ENCODE assay signal across 11 cellular contexts in genomic region chr7:13988011-13988410, GRCh38. TPM values are rescaled to one million over a fixed set of nuclear protein-coding genes. Genes with fewer than 3 reads are reported as not detected.
DNase-seq lines count a peak whose midpoint lies in the region; ATAC-seq and TF ChIP-seq lines count a peak whose summit lies in the region.
"Had no signal": no experiment of that assay in that cellular context is flagged by ENCODE, and none has a peak within 500 bp of the region (broad histone marks: within the 10 kb centered on the region; RNA-seq: fewer than 3 reads in every experiment).

No MANE protein-coding gene starts in this region.

- H3K9me3 Mint-ChIP-seq in MCF 10A (ENCODE audit: unreplicated experiment) = no peaks in the 10 kb centered on the region
- H3K9me3 Mint-ChIP-seq: activated B cell treated with CpG ODN at 0.5 μM for 24 hours had no signal

- BruUV-seq in MCF 10A (replicated peaks; lab: Mats Ljungman, UMichigan) = TSS peak; percentile 18

- H3K27ac ChIP-seq in heart right ventricle (peak overlapping the region in 7 of 10 donors; percentile 92 to 98 (median 94)), iPS-20b (ENCODE audit: low read length) (peak overlapping the region; percentile 77), testis (peak overlapping the region in 1 of 2 donors; percentile 90)

- H3K4me1 ChIP-seq in heart right ventricle (peaks cover 0 to 43% (median 25%) of the 10 kb centered on the region in 9 donors), iPS-20b (ENCODE audit: insufficient read depth, low read length) (peaks cover 45% of the 10 kb centered on the region), testis (peaks cover 7% of the 10 kb centered on the region)

- no peak overlapping the region for H3K4me3 Mint-ChIP-seq in MCF 10A (ENCODE audit: unreplicated experiment)
- H3K4me3 Mint-ChIP-seq: activated B cell treated with CpG ODN at 0.5 μM for 24 hours had no signal

- CTCF ChIA-PET in MCF 10A (lab: Yijun Ruan, JAX) = interaction anchor here (1.1 to 3.5 kb wide), 4 partner anchors 8 to 469 kb away, joined by 3 to 29 read pairs (median 4); no protein-coding TSS in a partner anchor

- H3K27ac Mint-ChIP-seq in MCF 10A (ENCODE audit: low read depth, unreplicated experiment) = no peak overlapping the region
- H3K27ac Mint-ChIP-seq: activated B cell treated with CpG ODN at 0.5 μM for 24 hours had no signal

- no peak for DNase-seq in heart right ventricle
- DNase-seq in cardiac septum (ENCODE audit: low spot score) = no peak
- peak; percentile 19 for DNase-seq in MCF 10A (ENCODE audit: unreplicated experiment)
- no peak for DNase-seq in T-helper 2 cell
- no peak for DNase-seq in activated T-cell treated with anti-CD3 and anti-CD28 coated beads, Interleukin-2, amount 50 U/mL, for 48 hours
- no peak for DNase-seq in testis
- DNase-seq in activated CD4-positive, alpha-beta T cell treated with anti-CD3 and anti-CD28 coated beads, Interleukin-2, amount 50 U/mL, for 48 hours = no peak
- DNase-seq: activated B cell treated with CpG ODN at 0.5 μM for 24 hours; amniotic stem cell; stimulated activated CD4-positive, alpha-beta T cell treated with anti-CD3 and anti-CD28 coated beads, Interleukin-1b, Interleukin-23, amount 100 ng/mL, for 48 hours had no signal

- H3K36me3 Mint-ChIP-seq in MCF 10A (ENCODE audit: insufficient read depth, unreplicated experiment) = no peaks in the 10 kb centered on the region

- intact Hi-C loops in heart right ventricle (cut with DNase I) (loop anchor here in 3 of 10 donors (2.0 to 10.0 kb wide), 3 partner anchors 207 to 471 kb away; no protein-coding TSS in a partner anchor), cardiac septum (cut with DNase I) (no loop called here), MCF 10A (cut with micrococcal nuclease) (loop anchor here (2.0 to 5.0 kb wide), 4 partner anchors 137 to 706 kb away; no protein-coding TSS in a partner anchor), testis (cut with DNase I; ENCODE audit: low total_unique reads) (no loop called here)

- H3K9me3 ChIP-seq in heart right ventricle (no peaks in the 10 kb centered on the region), iPS-20b (ENCODE audit: insufficient read depth, low read depth, low read length) (no peaks in the 10 kb centered on the region), testis (no peaks in the 10 kb centered on the region)

- TF ChIP-seq POLR2A in testis (IDR thresholded peaks at IDR 0.05) = no peak

- peak overlapping the region; percentile 91; the same call in 1 of the 2 replicates for H3K9ac ChIP-seq in iPS-20b (ENCODE audit: low read depth, low read length)

- H3K27me3 Mint-ChIP-seq in MCF 10A (ENCODE audit: insufficient read depth, unreplicated experiment) = no peaks in the 10 kb centered on the region

- no peaks in the 10 kb centered on the region for H3K4me1 Mint-ChIP-seq in MCF 10A (ENCODE audit: insufficient read depth, unreplicated experiment)
- H3K4me1 Mint-ChIP-seq: activated B cell treated with CpG ODN at 0.5 μM for 24 hours had no signal

- no peak for ATAC-seq in heart right ventricle

- TF ChIP-seq CTCF in heart right ventricle (IDR thresholded peaks at IDR 0.05) = no peak
- no peak for TF ChIP-seq CTCF in MCF 10A (IDR thresholded peaks at IDR 0.05; ENCODE audit: unreplicated experiment)
- TF ChIP-seq CTCF in testis (IDR thresholded peaks at IDR 0.05) = no peak

- H3K4me3 ChIP-seq in heart right ventricle = peak overlapping the region; percentile 51 to 87 (median 69)
- peak overlapping the region; percentile 88 for H3K4me3 ChIP-seq in iPS-20b (ENCODE audit: low read length)
- peak overlapping the region in 1 of 2 donors; percentile 59 for H3K4me3 ChIP-seq in testis

- WGBS in heart right ventricle, 2 donors = 6 to 17% methylated on average over 8 of the region's 8 CpGs
- 13 to 23% methylated on average over 8 of the region's 8 CpGs for WGBS in testis, 2 donors

- H3K36me3 ChIP-seq in heart right ventricle (no peaks in the 10 kb centered on the region), iPS-20b (ENCODE audit: insufficient read depth, low read depth, low read length) (peaks cover 14% of the 10 kb centered on the region; the same call in 1 of the 2 replicates), testis (ENCODE audit: low read depth, missing control alignments) (no peaks in the 10 kb centered on the region)

- POLR2A ChIA-PET in MCF 10A (lab: Yijun Ruan, JAX) = interaction anchor here (2.6 kb wide), 1 partner anchor 8 kb away, joined by 30 read pairs; no protein-coding TSS in a partner anchor

- H3K27me3 ChIP-seq in heart right ventricle (no peaks in the 10 kb centered on the region), iPS-20b (ENCODE audit: insufficient read depth, low read length) (no peaks in the 10 kb centered on the region), testis (no peaks in the 10 kb centered on the region)

RNA-seq across cellular contexts. Expression of gene ETV1, which starts 1.5 kb away (rescaled TPM):
- total RNA-seq in heart right ventricle (100 to 1,000 TPM in 2 of 10 donors, 10 to 100 TPM in 8; 27.5 to 118 (median 60.7) TPM), cardiac septum (165 TPM), MCF 10A (2022) (5.9 and 6.9 TPM in 2 replicates), testis (10 to 100 TPM; 11.4 to 13.9 TPM)
- polyA plus RNA-seq in heart right ventricle (10 to 100 TPM in 1 of 2 donors, 1 to 10 TPM in 1; 9.5 to 18.4 TPM), testis (ENCODE audit: insufficient read depth, low read depth, low replicate concordance) (16.4 TPM)
- total RNA-seq: activated B cell treated with CpG ODN at 0.5 μM for 24 hours had no signal
